Comparison of ENCODE assay signal across 18 cellular contexts in the genomic region with DNA sequence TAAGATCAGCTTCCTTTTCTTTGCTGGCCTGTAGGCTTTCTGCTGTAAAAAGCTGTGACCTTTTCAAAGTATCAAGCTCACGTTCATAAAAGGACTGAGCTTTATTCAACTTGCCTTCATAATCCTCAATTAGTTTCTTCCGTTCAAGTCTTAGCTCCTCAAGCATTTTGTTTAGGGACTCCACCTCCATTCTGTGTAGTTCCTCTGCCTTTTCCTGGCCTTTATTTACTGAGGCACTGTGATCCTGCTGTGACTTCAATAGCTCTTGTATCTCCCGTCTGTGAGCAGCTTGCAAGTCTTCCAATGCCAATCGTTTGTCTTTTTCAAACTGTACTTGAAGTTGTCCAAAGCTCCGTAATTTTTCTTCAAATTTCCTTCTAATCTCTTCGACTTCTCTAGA. TPM values are rescaled to one million over a fixed set of nuclear protein-coding genes. Genes with fewer than 3 reads are reported as not detected.
A peak's percentile ranks its signal among the peaks of the same experiment; 100 is the strongest.
DNase-seq lines count a peak whose midpoint lies in the region; ATAC-seq, FAIRE-seq and TF ChIP-seq lines count a peak whose summit lies in the region.
"Had no signal": no experiment of that assay in that cellular context is flagged by ENCODE, and none has a peak within 500 bp of the region (broad histone marks: within the 10 kb centered on the region; RNA-seq: fewer than 3 reads in every experiment).

No MANE protein-coding gene starts in this region.

- H3K27me3 ChIP-seq in DND-41 (ENCODE audit: insufficient read depth, low read length, poor library complexity): peaks cover 20% of the 10 kb centered on the region
- peaks cover 6% of the 10 kb centered on the region; the same call in 1 of the 2 replicates for H3K27me3 ChIP-seq in HUES64 (ENCODE audit: insufficient read depth, low read length)
- H3K27me3 ChIP-seq in H1 (replicated peaks in 1 of 4; ENCODE audit: control insufficient read depth in 3 of 4, extremely low read depth in 1 of 4, insufficient read depth in 3 of 4, low read length in 3 of 4): no peaks in the 10 kb centered on the region; a peak in 4 of 7 replicates
- no peaks in the 10 kb centered on the region for H3K27me3 ChIP-seq in mesendoderm (ENCODE audit: insufficient read depth, low read length, poor library complexity)
- H3K27me3 ChIP-seq in CD4-positive, alpha-beta memory T cell (ENCODE audit: insufficient read depth, low read length): no peaks in the 10 kb centered on the region

- H4K5ac ChIP-seq in H1 (ENCODE audit: insufficient read length, low read depth, low read length) (no peak overlapping the region), mesendoderm (ENCODE audit: low read length) (no peak overlapping the region)

- intact Hi-C loops in CD4-positive, alpha-beta memory T cell (cut with micrococcal nuclease): no loop called here

- H3K79me2 ChIP-seq in DND-41 (ENCODE audit: insufficient read depth, low read length) (no peaks in the 10 kb centered on the region), H1 (ENCODE audit: control insufficient read depth in 1 of 2, insufficient read depth in 2 of 2, low read length in 2 of 2) (no peaks in the 10 kb centered on the region), mesendoderm (ENCODE audit: control insufficient read depth, insufficient read depth, low read length) (no peaks in the 10 kb centered on the region)

- TF ChIP-seq RAD21 in H1 (IDR thresholded peaks at IDR 0.05 in 1 of 2, conservative IDR thresholded peaks at IDR 0.05 in 1 of 2; ENCODE audit: low read depth in 2 of 2, low read length in 2 of 2): no peak

- H4K20me1 ChIP-seq in DND-41 (ENCODE audit: insufficient read depth, low read length) (no peaks in the 10 kb centered on the region), H1 (replicated peaks in 1 of 2; ENCODE audit: control insufficient read depth in 1 of 2, insufficient read depth in 2 of 2, low read length in 2 of 2) (no peaks in the 10 kb centered on the region)

- H2AK5ac ChIP-seq in H1 (ENCODE audit: low read depth, low read length) (no peak overlapping the region), mesendoderm (ENCODE audit: low read length) (no peak overlapping the region)

- H3K9me3 ChIP-seq in DND-41 (ENCODE audit: insufficient read depth, low read length, severe bottlenecking): no peaks in the 10 kb centered on the region
- no peaks in the 10 kb centered on the region for H3K9me3 ChIP-seq in HUES64 (ENCODE audit: insufficient read depth, low read depth, low read length)
- H3K9me3 ChIP-seq in H1 (ENCODE audit: insufficient read depth in 2 of 2, low read depth in 1 of 2, low read length in 1 of 2): no peaks in the 10 kb centered on the region
- no peaks in the 10 kb centered on the region for H3K9me3 ChIP-seq in CD4-positive, alpha-beta memory T cell (ENCODE audit: control insufficient read depth in 1 of 2, low read length in 2 of 2)
- H3K9me3 ChIP-seq: A549, Caco-2 had no signal

- no peak overlapping the region for H3K56ac ChIP-seq in H1 (replicated peaks; ENCODE audit: insufficient read length, low read depth, low read length)
- H3K56ac ChIP-seq in mesendoderm (ENCODE audit: low read length): peak overlapping the region; percentile 66

- no peak overlapping the region for H2BK120ac ChIP-seq in H1 (replicated peaks; ENCODE audit: low read depth, low read length)
- peak overlapping the region; percentile 61 for H2BK120ac ChIP-seq in mesendoderm (ENCODE audit: low read depth, low read length)

- no peak for TF ChIP-seq EP300 in H1 (IDR thresholded peaks at IDR 0.05; ENCODE audit: borderline replicate concordance in 1 of 2, low read depth in 2 of 2, low read length in 2 of 2)

- no peak overlapping the region for H3K4me2 ChIP-seq in DND-41 (ENCODE audit: insufficient read depth, low read length)
- peak overlapping the region in 1 of 2 experiments; percentile 52; a peak in 3 of 4 replicates for H3K4me2 ChIP-seq in H1 (ENCODE audit: insufficient read depth in 1 of 2, low read depth in 2 of 2, low read length in 2 of 2)
- no peak overlapping the region for H3K4me2 ChIP-seq in mesendoderm (ENCODE audit: low read length)
- H3K4me2 ChIP-seq: A549 had no signal

- H2AFZ ChIP-seq in DND-41 (ENCODE audit: low read depth, low read length) (0 out of 2 replicates have a peak overlapping the region, but pooled peaks have one; percentile 25), H1 (ENCODE audit: low read length) (no peak overlapping the region)

- POLR2A ChIA-PET in H1 (lab: Charles Lee; ENCODE audit: partially characterized antibody): interaction anchor here (1.0 to 1.2 kb wide), 2 partner anchors 8 to 12 kb away, joined by 3 to 5 read pairs; no protein-coding TSS in a partner anchor
- POLR2A ChIA-PET in CD4-positive, alpha-beta memory T cell (lab: Charles Lee; ENCODE audit: partially characterized antibody): interaction anchor here (1.5 kb wide), 1 partner anchor 90 kb away, joined by 3 read pairs; the partner anchor contains the start of gene MCM9

- H3K79me1 ChIP-seq in H1 (ENCODE audit: low read depth, low read length): no peaks in the 10 kb centered on the region
- no peaks in the 10 kb centered on the region for H3K79me1 ChIP-seq in mesendoderm (ENCODE audit: low read length)

- H3K9me3 Mint-ChIP-seq in CD4-positive, alpha-beta memory T cell: peaks cover 0 to 2% (median 0%) of the 10 kb centered on the region in 8 donors

- H3K4me1 Mint-ChIP-seq in CD4-positive, alpha-beta memory T cell: no peaks in the 10 kb centered on the region
- H3K4me1 Mint-ChIP-seq: CD14-positive monocyte had no signal

- H4K8ac ChIP-seq in H1 (ENCODE audit: extremely low read depth, insufficient read depth, low read length) (no peak overlapping the region), mesendoderm (ENCODE audit: low read depth, low read length) (no peak overlapping the region)

- no peak overlapping the region for H2BK5ac ChIP-seq in H1 (ENCODE audit: low read depth, low read length)
- no peak overlapping the region for H2BK5ac ChIP-seq in mesendoderm (ENCODE audit: low read length)

- H3K4me3 ChIP-seq in DND-41 (ENCODE audit: low read depth in 1 of 2, low read length in 2 of 2) (no peak overlapping the region), HUES64 (ENCODE audit: low read length) (0 out of 2 replicates have a peak overlapping the region, but pooled peaks have one; percentile 6), H1 (ENCODE audit: extremely low read depth in 1 of 4, insufficient read depth in 2 of 4, low read depth in 3 of 4, low read length in 4 of 4) (no peak overlapping the region), mesendoderm (ENCODE audit: low read length) (no peak overlapping the region)
- H3K4me3 ChIP-seq in CD4-positive, alpha-beta memory T cell (ENCODE audit: low read length in 2 of 2): no peak overlapping the region
- H3K4me3 ChIP-seq: A549 had no signal

- no peak overlapping the region for H2BK15ac ChIP-seq in H1 (ENCODE audit: low read length)
- peak overlapping the region; percentile 92 for H2BK15ac ChIP-seq in mesendoderm (replicated peaks; ENCODE audit: low read depth)

- no peaks in the 10 kb centered on the region for H3K4me1 ChIP-seq in DND-41 (ENCODE audit: insufficient read depth, low read length)
- peaks cover 63% of the 10 kb centered on the region for H3K4me1 ChIP-seq in HUES64 (ENCODE audit: insufficient read depth, low read length)
- H3K4me1 ChIP-seq in H1 (replicated peaks in 1 of 4; ENCODE audit: control insufficient read depth in 3 of 4, insufficient read depth in 4 of 4, low read length in 3 of 4): peaks cover 13 to 27% (median 19%) of the 10 kb centered on the region in 4 experiments; a peak in 6 of 7 replicates
- H3K4me1 ChIP-seq in mesendoderm (ENCODE audit: control insufficient read depth, low read depth, low read length): peaks cover 20% of the 10 kb centered on the region
- no peaks in the 10 kb centered on the region for H3K4me1 ChIP-seq in CD4-positive, alpha-beta memory T cell (ENCODE audit: insufficient read depth, low read length)
- H3K4me1 ChIP-seq: A549 had no signal

- WGBS in HUES64: 19% methylated on average over 6 of the region's 6 CpGs
- WGBS in H1 (ENCODE audit: extremely low coverage in 1 of 2, insufficient coverage in 1 of 2, insufficient read length in 1 of 2, insufficient replicate concordance in 2 of 2, low coverage in 1 of 2, low lambda C conversion rate in 2 of 2, missing lambda C conversion rate in 1 of 2), 2 experiments: 33% methylated on average over 6 of the region's 6 CpGs; no CpG with 5 or more reads in 1 of the 2 experiments
- WGBS in mesendoderm (ENCODE audit: extremely low coverage, insufficient coverage, low lambda C conversion rate): no CpG with 5 or more reads among the region's 6 CpGs

- H3K36me3 Mint-ChIP-seq in CD4-positive, alpha-beta memory T cell: no peaks in the 10 kb centered on the region
- H3K36me3 Mint-ChIP-seq: CD14-positive monocyte had no signal

- TF ChIP-seq POLR2A in H1 (IDR thresholded peaks at IDR 0.05; ENCODE audit: control extremely low read depth in 1 of 2, low read depth in 2 of 2, low read length in 2 of 2): no peak

- no peaks in the 10 kb centered on the region for H3K27me3 Mint-ChIP-seq in CD4-positive, alpha-beta memory T cell

- H2BK12ac ChIP-seq in H1 (ENCODE audit: low read depth, low read length): no peak overlapping the region

- H3K4ac ChIP-seq in H1 (replicated peaks; ENCODE audit: insufficient read length, low read depth, low read length): no peak overlapping the region
- H3K4ac ChIP-seq in mesendoderm (ENCODE audit: low read depth, low read length): no peak overlapping the region

- H3K27ac Mint-ChIP-seq in CD4-positive, alpha-beta memory T cell: peak overlapping the region in 1 of 7 donors; percentile 79

- CTCF ChIA-PET in H1 (lab: Charles Lee; ENCODE audit: partially characterized antibody): interaction anchor here (0.6 to 2.0 kb wide), 9 partner anchors 10 to 105 kb away, joined by 3 to 9 read pairs (median 4); no protein-coding TSS in a partner anchor
- CTCF ChIA-PET in CD4-positive, alpha-beta memory T cell (lab: Charles Lee; ENCODE audit: partially characterized antibody): interaction anchor here (0.7 to 1.5 kb wide), 4 partner anchors 10 to 215 kb away, joined by 3 read pairs; no protein-coding TSS in a partner anchor

- peak; percentile 90 for FAIRE-seq in H1 (lab: Jason Lieb, UNC)
- FAIRE-seq: A549, GM12892 had no signal

- H3K18ac ChIP-seq in H1 (ENCODE audit: extremely low read depth, low read length) (no peak overlapping the region), mesendoderm (ENCODE audit: low read length) (peak overlapping the region; percentile 84)

- TF ChIP-seq CTCF in DND-41 (IDR thresholded peaks at IDR 0.05; ENCODE audit: borderline replicate concordance, extremely low read depth, low read length, poor library complexity, severe bottlenecking): no peak
- no peak for TF ChIP-seq CTCF in H1 (IDR thresholded peaks at IDR 0.05; ENCODE audit: control extremely low read depth in 1 of 3, insufficient read depth in 1 of 3, low read depth in 1 of 3, low read length in 3 of 3)

- H3K36me3 ChIP-seq in DND-41 (ENCODE audit: insufficient read depth, low read length) (no peaks in the 10 kb centered on the region), HUES64 (ENCODE audit: insufficient read depth, low read length) (no peaks in the 10 kb centered on the region; the same call in 1 of the 2 replicates), H1 (ENCODE audit: control insufficient read depth in 2 of 4, insufficient read depth in 4 of 4, low read length in 3 of 4) (no peaks in the 10 kb centered on the region), mesendoderm (ENCODE audit: control insufficient read depth, insufficient read depth, low read length) (no peaks in the 10 kb centered on the region)
- no peaks in the 10 kb centered on the region for H3K36me3 ChIP-seq in CD4-positive, alpha-beta memory T cell (ENCODE audit: insufficient read depth, low read length)

- ATAC-seq in DND-41 (ENCODE audit: insufficient read depth, low read depth) (no peak), HG02884 (IDR thresholded peaks at IDR 0.05; ENCODE audit: unreplicated experiment) (no peak), GM21619 (IDR thresholded peaks at IDR 0.05; ENCODE audit: unreplicated experiment) (no peak)
- ATAC-seq: A549 had no signal

- H4K91ac ChIP-seq in H1 (replicated peaks; ENCODE audit: insufficient read length, low read length): no peak overlapping the region

- H3K27ac ChIP-seq in DND-41 (ENCODE audit: low read length): no peak overlapping the region
- peak overlapping the region; percentile 63; the same call in 1 of the 2 replicates for H3K27ac ChIP-seq in HUES64 (ENCODE audit: low read depth, low read length)
- no peak overlapping the region for H3K27ac ChIP-seq in H1 (ENCODE audit: low read depth, low read length)
- H3K27ac ChIP-seq in mesendoderm (ENCODE audit: low read depth, low read length): peak overlapping the region; percentile 77
- no peak overlapping the region for H3K27ac ChIP-seq in CD4-positive, alpha-beta memory T cell (ENCODE audit: low read depth, low read length)
- H3K27ac ChIP-seq: A549 had no signal

- H3K9ac ChIP-seq in DND-41 (ENCODE audit: low read depth, low read length) (no peak overlapping the region), HUES64 (ENCODE audit: low read depth, low read length) (peak overlapping the region; percentile 29; the same call in 1 of the 2 replicates), H1 (replicated peaks in 1 of 4; ENCODE audit: extremely low read depth in 1 of 4, low read depth in 3 of 4, low read length in 3 of 4) (no peak overlapping the region; a peak in 1 of 7 replicates), mesendoderm (ENCODE audit: low read length) (peak overlapping the region; percentile 26)

- H3K23ac ChIP-seq in H1 (ENCODE audit: insufficient read length) (no peak overlapping the region), mesendoderm (ENCODE audit: low read length) (no peak overlapping the region)

- H3K23me2 ChIP-seq in H1 (ENCODE audit: low read depth, low read length): no peaks in the 10 kb centered on the region

- H3K4me3 Mint-ChIP-seq in CD4-positive, alpha-beta memory T cell: no peak overlapping the region
- H3K4me3 Mint-ChIP-seq: CD14-positive monocyte had no signal

- H3K14ac ChIP-seq in H1 (ENCODE audit: insufficient read length): no peak overlapping the region

- H2BK20ac ChIP-seq in H1 (ENCODE audit: low read length): no peak overlapping the region

- DNase-seq in DND-41 (no peak), H1 (ENCODE audit: low read depth in 1 of 2, low spot score in 2 of 2) (no peak), mesendoderm (peak; percentile 78), OCI-M1 (lab: John Stamatoyannopoulos, UW) (no peak)
- DNase-seq in CD4-positive, alpha-beta memory T cell: no peak
- DNase-seq: Caco-2, GDM1, IMR-90, NCI-H1694 treated with DMSO at 0.1 percent for 48 hours, NCI-H446 treated with DMSO at 0.1 percent for 48 hours, NCI-H774, SIG-M5 had no signal

RNA-seq across cellular contexts. Expression of gene FAM184A, which starts 54.4 kb away (rescaled TPM):
- 15.5 TPM for polyA plus RNA-seq in HUES64 (2013, experiment 1 of 2)
- polyA plus RNA-seq in HUES64 (2013, experiment 2 of 2): 19.8 TPM
- 11.3 and 12.1 TPM in 2 replicates for total RNA-seq in H1 (2021; fragmentation: NEBNext Ultra II Directional; extraction: Animal tissue kit (Norgen Biotek cat#: 25700))
- polyA plus RNA-seq in H1 (2011; rRNA removed): 3.0 and 6.3 TPM in 2 replicates
- polyA plus RNA-seq in H1 (2011; cell fraction: cytosol; rRNA removed): 6.2 TPM
- 7.4 TPM for polyA plus RNA-seq in H1 (2011; cell fraction: nucleus; rRNA removed)
- polyA plus RNA-seq in H1 (2012, experiment 1 of 2): 6.9 to 10.6 TPM (median 6.9 TPM) in 4 replicates
- polyA plus RNA-seq in H1 (2012, experiment 2 of 2): 0.92 TPM
- polyA plus RNA-seq in H1 (2013, experiment 1 of 2): 10.6 TPM
- polyA plus RNA-seq in H1 (2013, experiment 2 of 2): 9.0 TPM
- 4.4 and 5.8 TPM in 2 replicates for polyA minus RNA-seq in H1 (2011; rRNA and poly(A)+ RNA removed)
- polyA minus RNA-seq in H1 (2011; cell fraction: cytosol; rRNA and poly(A)+ RNA removed): 4.5 TPM
- polyA minus RNA-seq in H1 (2011; cell fraction: nucleus; rRNA and poly(A)+ RNA removed): 14.3 TPM
- polyA plus RNA-seq in mesendoderm (2013, experiment 1 of 2): 6.2 TPM
- polyA plus RNA-seq in mesendoderm (2013, experiment 2 of 2): 8.5 TPM
- total RNA-seq in CD4-positive, alpha-beta memory T cell: 1 to 10 TPM; 5.6 to 6.1 TPM
- 1 to 10 TPM in 1 of 2 donors, under 1 TPM in 1; 0.54 to 1.5 TPM for polyA plus RNA-seq in CD4-positive, alpha-beta memory T cell
- total RNA-seq: IMR-90 had no signal
- polyA plus RNA-seq: CD14-positive monocyte had no signal

Comparison
In these comparisons a context has a peak if more than half of its experiments do, and no peak if none do; other contexts are left out.
1. H3K27ac ChIP-seq: peak in HUES64 (single experiment) and mesendoderm (single experiment); none in DND-41 (single experiment), H1 (single experiment) and CD4-positive, alpha-beta memory T cell (single experiment).
2. H3K9ac ChIP-seq: peak in HUES64 (single experiment) and mesendoderm (single experiment); none in DND-41 (single experiment) and H1 (0 of 4).